In the genomic region with DNA sequence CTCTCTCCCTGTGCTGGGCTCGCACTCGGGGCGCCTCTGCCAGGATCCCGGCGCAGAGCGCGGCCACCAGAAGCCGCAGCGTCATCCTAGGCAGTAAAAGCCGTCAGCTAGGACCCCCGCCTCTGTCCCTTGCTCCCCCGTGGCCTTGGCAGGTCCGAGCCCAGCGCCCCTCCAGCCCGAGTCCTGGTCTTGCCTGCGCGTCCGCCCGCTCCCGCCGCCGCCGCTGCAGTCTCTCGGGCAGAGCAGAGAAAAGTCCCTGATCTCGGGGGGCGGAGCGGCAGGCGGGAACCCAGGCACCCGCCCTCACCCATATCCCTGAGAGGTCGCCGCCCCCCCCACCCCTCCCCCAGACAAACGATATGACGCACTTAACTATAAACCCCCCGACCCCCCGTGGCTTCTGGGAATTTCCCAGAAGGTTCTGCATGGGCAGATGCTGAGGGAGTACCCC, we compare ENCODE assay signal across 9 cellular contexts.
A peak's percentile ranks its signal among the peaks of the same experiment; 100 is the strongest.
DNase-seq lines count a peak whose midpoint lies in the region; ATAC-seq lines count a peak whose summit lies in the region.
"Had no signal": no experiment of that assay in that cellular context is flagged by ENCODE, and none has a peak within 500 bp of the region (broad histone marks: within the 10 kb centered on the region; RNA-seq: fewer than 3 reads in every experiment).

A gene (minus strand): TSS at position 255 of the 451 bp plus-strand sequence. CDS start 170 bp downstream, at position 85.

- peak within 1 kb of the TSS in 1 of 5 donors; percentile 8 for H3K9ac ChIP-seq in subcutaneous abdominal adipose tissue (ENCODE audit: low read length in 5 of 5)

- H3K27me3 ChIP-seq in subcutaneous abdominal adipose tissue (ENCODE audit: control insufficient read depth in 5 of 5, insufficient read depth in 4 of 5, low read length in 5 of 5), result peaks cover 11 to 25% (median 18%) of the 10 kb centered on the region in 5 donors

- peak within 1 kb of the TSS in 3 of 5 donors; percentile 15 to 32 (median 16) for H3K4me3 ChIP-seq in subcutaneous abdominal adipose tissue (ENCODE audit: low read depth in 1 of 5, low read length in 5 of 5)

- peak within 1 kb of the TSS; percentile 7 for H3K27ac Mint-ChIP-seq in central memory CD8-positive, alpha-beta T cell (ENCODE audit: low read depth)

- peaks cover 10% of the 10 kb centered on the region for H3K36me3 Mint-ChIP-seq in central memory CD8-positive, alpha-beta T cell (ENCODE audit: insufficient read depth)

- H3K36me3 ChIP-seq in subcutaneous abdominal adipose tissue (ENCODE audit: control insufficient read depth in 5 of 5, insufficient read depth in 5 of 5, low read length in 5 of 5), result peaks cover 0 to 31% (median 27%) of the 10 kb centered on the region in 5 donors

- peaks cover 39% of the 10 kb centered on the region for H3K27me3 Mint-ChIP-seq in central memory CD8-positive, alpha-beta T cell

- peaks cover 2 to 21% (median 10%) of the 10 kb centered on the region in 5 donors for H3K4me1 ChIP-seq in subcutaneous abdominal adipose tissue (ENCODE audit: control insufficient read depth in 5 of 5, insufficient read depth in 5 of 5, low read length in 5 of 5)

- no peaks in the 10 kb centered on the region for H3K9me3 ChIP-seq in subcutaneous abdominal adipose tissue (ENCODE audit: control insufficient read depth in 5 of 5, low read length in 5 of 5)

- peaks cover 4% of the 10 kb centered on the region for H3K4me1 Mint-ChIP-seq in central memory CD8-positive, alpha-beta T cell

- ATAC-seq in central memory CD8-positive, alpha-beta T cell (replicated peaks; ENCODE audit: extremely low read depth, poor library complexity, severe bottlenecking), result no peak
- no peak for ATAC-seq in HG03196 (IDR thresholded peaks at IDR 0.05; ENCODE audit: unreplicated experiment)

- DNase-seq in DMS53 (lab: John Stamatoyannopoulos, UW) (peak; percentile 24), DMS53 treated with DMSO at 0.1 percent for 48 hours (lab: John Stamatoyannopoulos, UW; ENCODE audit: unreplicated experiment) (no peak), iPS-NIHi7 (ENCODE audit: extremely low spot score) (peak; percentile 68), COLO829 (ENCODE audit: low spot score) (no peak), NOMO-1 (lab: John Stamatoyannopoulos, UW; ENCODE audit: unreplicated experiment in 2 of 2) (no peak)
- DNase-seq in central memory CD8-positive, alpha-beta T cell (ENCODE audit: low spot score in 2 of 2), result no peak

- H3K9me3 Mint-ChIP-seq in central memory CD8-positive, alpha-beta T cell, result no peaks in the 10 kb centered on the region

- H3K27ac ChIP-seq in subcutaneous abdominal adipose tissue (ENCODE audit: low read depth, low read length), result no peak within 1 kb of the TSS
- H3K27ac ChIP-seq: 22Rv1 had no signal

- peak within 1 kb of the TSS; percentile 52 for H3K4me3 Mint-ChIP-seq in central memory CD8-positive, alpha-beta T cell

Comparison
In these comparisons a context has a peak if more than half of its experiments do, and no peak if none do; other contexts are left out.
1. DNase-seq: peak in DMS53 (single experiment) and iPS-NIHi7 (single experiment); none in DMS53 treated with DMSO at 0.1 percent for 48 hours (single experiment), central memory CD8-positive, alpha-beta T cell (0 of 2), COLO829 (single experiment) and NOMO-1 (0 of 2).